1 cellular context compared by ENCODE assay signal in genomic region chr3:151708868-151709267, GRCh38.
TF ChIP-seq lines count a peak whose summit lies in the region.

No MANE protein-coding gene starts in this region.

TF ChIP-seq in GM23338, 12 proteins besides CTCF, POLR2A, EP300 and RAD21 (continued from another document):
- TF ChIP-seq, protein P1, sequence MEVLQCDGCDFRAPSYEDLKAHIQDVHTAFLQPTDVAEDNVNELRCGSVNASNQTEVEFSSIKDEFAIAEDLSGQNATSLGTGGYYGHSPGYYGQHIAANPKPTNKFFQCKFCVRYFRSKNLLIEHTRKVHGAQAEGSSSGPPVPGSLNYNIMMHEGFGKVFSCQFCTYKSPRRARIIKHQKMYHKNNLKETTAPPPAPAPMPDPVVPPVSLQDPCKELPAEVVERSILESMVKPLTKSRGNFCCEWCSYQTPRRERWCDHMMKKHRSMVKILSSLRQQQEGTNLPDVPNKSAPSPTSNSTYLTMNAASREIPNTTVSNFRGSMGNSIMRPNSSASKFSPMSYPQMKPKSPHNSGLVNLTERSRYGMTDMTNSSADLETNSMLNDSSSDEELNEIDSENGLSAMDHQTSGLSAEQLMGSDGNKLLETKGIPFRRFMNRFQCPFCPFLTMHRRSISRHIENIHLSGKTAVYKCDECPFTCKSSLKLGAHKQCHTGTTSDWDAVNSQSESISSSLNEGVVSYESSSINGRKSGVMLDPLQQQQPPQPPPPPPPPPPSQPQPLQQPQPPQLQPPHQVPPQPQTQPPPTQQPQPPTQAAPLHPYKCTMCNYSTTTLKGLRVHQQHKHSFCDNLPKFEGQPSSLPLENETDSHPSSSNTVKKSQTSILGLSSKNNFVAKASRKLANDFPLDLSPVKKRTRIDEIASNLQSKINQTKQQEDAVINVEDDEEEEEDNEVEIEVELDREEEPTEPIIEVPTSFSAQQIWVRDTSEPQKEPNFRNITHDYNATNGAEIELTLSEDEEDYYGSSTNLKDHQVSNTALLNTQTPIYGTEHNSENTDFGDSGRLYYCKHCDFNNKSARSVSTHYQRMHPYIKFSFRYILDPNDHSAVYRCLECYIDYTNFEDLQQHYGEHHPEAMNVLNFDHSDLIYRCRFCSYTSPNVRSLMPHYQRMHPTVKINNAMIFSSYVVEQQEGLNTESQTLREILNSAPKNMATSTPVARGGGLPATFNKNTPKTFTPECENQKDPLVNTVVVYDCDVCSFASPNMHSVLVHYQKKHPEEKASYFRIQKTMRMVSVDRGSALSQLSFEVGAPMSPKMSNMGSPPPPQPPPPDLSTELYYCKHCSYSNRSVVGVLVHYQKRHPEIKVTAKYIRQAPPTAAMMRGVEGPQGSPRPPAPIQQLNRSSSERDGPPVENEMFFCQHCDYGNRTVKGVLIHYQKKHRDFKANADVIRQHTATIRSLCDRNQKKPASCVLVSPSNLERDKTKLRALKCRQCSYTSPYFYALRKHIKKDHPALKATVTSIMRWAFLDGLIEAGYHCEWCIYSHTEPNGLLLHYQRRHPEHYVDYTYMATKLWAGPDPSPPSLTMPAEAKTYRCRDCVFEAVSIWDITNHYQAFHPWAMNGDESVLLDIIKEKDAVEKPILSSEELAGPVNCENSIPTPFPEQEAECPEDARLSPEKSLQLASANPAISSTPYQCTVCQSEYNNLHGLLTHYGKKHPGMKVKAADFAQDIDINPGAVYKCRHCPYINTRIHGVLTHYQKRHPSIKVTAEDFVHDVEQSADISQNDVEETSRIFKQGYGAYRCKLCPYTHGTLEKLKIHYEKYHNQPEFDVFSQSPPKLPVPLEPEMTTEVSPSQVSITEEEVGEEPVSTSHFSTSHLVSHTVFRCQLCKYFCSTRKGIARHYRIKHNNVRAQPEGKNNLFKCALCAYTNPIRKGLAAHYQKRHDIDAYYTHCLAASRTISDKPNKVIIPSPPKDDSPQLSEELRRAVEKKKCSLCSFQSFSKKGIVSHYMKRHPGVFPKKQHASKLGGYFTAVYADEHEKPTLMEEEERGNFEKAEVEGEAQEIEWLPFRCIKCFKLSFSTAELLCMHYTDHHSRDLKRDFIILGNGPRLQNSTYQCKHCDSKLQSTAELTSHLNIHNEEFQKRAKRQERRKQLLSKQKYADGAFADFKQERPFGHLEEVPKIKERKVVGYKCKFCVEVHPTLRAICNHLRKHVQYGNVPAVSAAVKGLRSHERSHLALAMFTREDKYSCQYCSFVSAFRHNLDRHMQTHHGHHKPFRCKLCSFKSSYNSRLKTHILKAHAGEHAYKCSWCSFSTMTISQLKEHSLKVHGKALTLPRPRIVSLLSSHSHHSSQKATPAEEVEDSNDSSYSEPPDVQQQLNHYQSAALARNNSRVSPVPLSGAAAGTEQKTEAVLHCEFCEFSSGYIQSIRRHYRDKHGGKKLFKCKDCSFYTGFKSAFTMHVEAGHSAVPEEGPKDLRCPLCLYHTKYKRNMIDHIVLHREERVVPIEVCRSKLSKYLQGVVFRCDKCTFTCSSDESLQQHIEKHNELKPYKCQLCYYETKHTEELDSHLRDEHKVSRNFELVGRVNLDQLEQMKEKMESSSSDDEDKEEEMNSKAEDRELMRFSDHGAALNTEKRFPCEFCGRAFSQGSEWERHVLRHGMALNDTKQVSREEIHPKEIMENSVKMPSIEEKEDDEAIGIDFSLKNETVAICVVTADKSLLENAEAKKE (CRISPR knock-in tag; IDR thresholded peaks at IDR 0.05), result no peak
